ENCODE assay signal across 23 cellular contexts in genomic region chr9:88579363-88579715, GRCh38. TPM values are rescaled to one million over a fixed set of nuclear protein-coding genes. Genes with fewer than 3 reads are reported as not detected.
"Had no signal": no experiment of that assay in that cellular context is flagged by ENCODE, and none has a peak within 500 bp of the region (broad histone marks: within the 10 kb centered on the region; RNA-seq: fewer than 3 reads in every experiment).

No MANE protein-coding gene starts in this region.

- H3K27ac ChIP-seq: lower lobe of right lung, neutrophil, parathyroid adenoma, right lobe of liver, suprapubic skin, transverse colon, upper lobe of right lung, uterus had no signal

- H3K4me3 ChIP-seq: lower lobe of right lung, right lobe of liver, smooth muscle cell, suprapubic skin, transverse colon, upper lobe of right lung, uterus had no signal

- H3K9me3 ChIP-seq: lower lobe of right lung, neutrophil, right lobe of liver, suprapubic skin, transverse colon, upper lobe of right lung, uterus had no signal

- DNase-seq: cortex of kidney; effector memory CD8-positive, alpha-beta T cell; left ventricle myocardium superior; lower lobe of right lung; natural killer cell; stimulated activated CD4-positive, alpha-beta T cell treated with anti-CD3 and anti-CD28 coated beads, Interleukin-12 subunit alpha, Interleukin-12 subunit beta, amount 100 ng/mL, for 4 hours; stimulated activated CD4-positive, alpha-beta T cell treated with anti-CD3 and anti-CD28 coated beads, Interleukin-1b, Interleukin-23, amount 100 ng/mL, for 48 hours; stimulated activated CD4-positive, alpha-beta T cell treated with anti-CD3 and anti-CD28 coated beads, Interleukin-4, amount 100 ng/mL, for 1 hour; stimulated activated CD8-positive, alpha-beta memory T cell treated with anti-CD3 and anti-CD28 coated beads, Interleukin-4, amount 100 ng/mL, for 48 hours; stimulated activated naive CD4-positive, alpha-beta T cell; stimulated activated naive CD8-positive, alpha-beta T cell treated with anti-CD3 and anti-CD28 coated beads, Interleukin-15, amount 100 ng/mL, for 72 hours; transverse colon; upper lobe of right lung; uterus had no signal

- H3K4me1 ChIP-seq: parathyroid adenoma, right lobe of liver, uterus had no signal

- H2AFZ ChIP-seq: parathyroid adenoma had no signal

- H3K79me2 ChIP-seq: parathyroid adenoma had no signal

- H3K9ac ChIP-seq: parathyroid adenoma had no signal

- ATAC-seq: effector memory CD8-positive, alpha-beta T cell had no signal

- H3K36me3 ChIP-seq: lower lobe of right lung, neutrophil, right lobe of liver, suprapubic skin, transverse colon, upper lobe of right lung, uterus had no signal

- H3K27me3 ChIP-seq: neutrophil, right lobe of liver, suprapubic skin, transverse colon, upper lobe of right lung, uterus had no signal

- FAIRE-seq: frontal cortex, keratinocyte had no signal

RNA-seq across cellular contexts. Expression of gene NXNL2, which starts 44.4 kb away (rescaled TPM):
- total RNA-seq: left ventricle myocardium superior, mononuclear cell, natural killer cell, progenitor cell of endocrine pancreas, right lobe of liver, transverse colon, upper lobe of right lung had no signal
